ENCODE assay signal across 8 cellular contexts in the genomic region with DNA sequence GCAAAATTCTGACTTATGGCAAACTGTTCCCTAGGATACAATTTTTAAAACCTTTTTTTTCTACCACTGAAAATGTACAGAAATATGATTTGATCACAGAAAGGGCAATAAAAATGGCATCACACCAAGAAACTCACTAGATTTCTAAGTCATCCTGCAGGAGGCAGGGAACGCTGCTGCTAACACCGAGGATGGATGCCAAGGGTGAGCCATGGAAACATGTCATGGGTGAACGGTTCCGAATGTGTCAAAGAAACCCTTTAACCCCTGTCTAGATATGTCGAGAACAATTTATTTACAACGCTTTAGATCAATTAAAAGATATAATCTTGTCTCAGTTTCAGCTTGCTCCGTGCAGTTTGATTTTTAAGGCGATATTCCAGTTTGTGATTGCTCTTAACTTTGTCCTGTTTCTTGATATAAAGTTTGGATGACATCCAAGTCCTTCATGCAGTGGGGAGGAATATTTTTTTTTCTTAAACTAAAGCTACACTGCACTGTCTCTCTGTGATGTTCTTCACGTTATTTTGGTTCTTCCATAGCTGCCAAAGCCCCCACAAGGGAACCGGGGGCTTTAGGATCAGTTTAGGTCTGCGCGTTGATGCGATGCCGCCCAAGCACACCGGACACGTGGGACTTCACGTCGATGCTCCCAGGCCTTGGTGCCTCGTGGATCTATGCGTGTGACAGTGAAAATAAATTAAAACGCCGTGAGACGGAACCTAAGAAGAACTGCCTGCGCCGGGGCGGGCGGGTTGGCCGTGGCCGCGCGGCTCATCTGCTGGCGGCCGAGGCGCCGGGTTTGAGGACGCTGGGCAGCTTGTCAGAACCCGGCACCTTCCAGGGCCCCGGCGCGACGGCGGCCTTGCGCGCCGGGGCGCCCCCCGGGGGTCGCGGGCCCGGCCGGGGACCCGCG.
DNase-seq lines count a peak whose midpoint lies in the region; ATAC-seq and TF ChIP-seq lines count a peak whose summit lies in the region.

No MANE protein-coding gene starts in this region.

- peak overlapping the region; percentile 81 for H3K4me3 ChIP-seq in coronary artery
- H3K4me3 ChIP-seq in lung: peak overlapping the region; percentile 45
- H3K4me3 ChIP-seq in thoracic aorta: peak overlapping the region; percentile 81

- TF ChIP-seq CTCF in coronary artery (IDR thresholded peaks at IDR 0.05): no peak
- TF ChIP-seq CTCF in lung (IDR thresholded peaks at IDR 0.05; ENCODE audit: control extremely low read depth, extremely low read depth): no peak
- no peak for TF ChIP-seq CTCF in thoracic aorta (IDR thresholded peaks at IDR 0.05)

- H3K27me3 ChIP-seq in lung (ENCODE audit: control insufficient read depth, insufficient read depth) (no peaks in the 10 kb centered on the region), thoracic aorta (replicated peaks; ENCODE audit: insufficient read depth) (no peaks in the 10 kb centered on the region)

- DNase-seq in Right ventricle myocardium inferior (ENCODE audit: missing footprints) (peak; percentile 70), cardiac septum (ENCODE audit: low spot score) (no peak), RPMI7951 (ENCODE audit: low read depth) (peak; percentile 57), coronary artery (ENCODE audit: low spot score) (no peak), lung (ENCODE audit: low spot score) (no peak), thoracic aorta (ENCODE audit: low spot score) (peak; percentile 30)
- no peak for DNase-seq in activated effector memory CD4-positive, alpha-beta T cell treated with anti-CD3 and anti-CD28 coated beads, Interleukin-2, amount 50 U/mL, for 16 hours

- H3K27ac ChIP-seq in coronary artery (peak overlapping the region; percentile 80 to 100), lung (ENCODE audit: low read depth in 1 of 2, low read length in 1 of 2) (peak overlapping the region; percentile 89 to 92), thoracic aorta (peak overlapping the region; percentile 87 to 90)

- ATAC-seq in Right ventricle myocardium inferior (no peak), HG03457 (IDR thresholded peaks at IDR 0.05; ENCODE audit: unreplicated experiment) (peak; percentile 23), lung (ENCODE audit: insufficient read depth, low FRiP score) (no peak), thoracic aorta (ENCODE audit: insufficient number of reproducible peaks, low FRiP score, low read depth) (peak; percentile 8)

- H3K36me3 ChIP-seq in lung (ENCODE audit: control insufficient read depth in 2 of 2, insufficient read depth in 2 of 2, low read length in 2 of 2): no peaks in the 10 kb centered on the region
- H3K36me3 ChIP-seq in thoracic aorta: no peaks in the 10 kb centered on the region

- 10 to 14% methylated on average over 45 to 53 of the region's 53 CpGs for WGBS in lung, 2 donors

- H3K9me3 ChIP-seq in lung (ENCODE audit: control insufficient read depth in 2 of 2, insufficient read depth in 1 of 2, low read length in 1 of 2) (no peaks in the 10 kb centered on the region), thoracic aorta (no peaks in the 10 kb centered on the region)

- H3K4me1 ChIP-seq in lung (ENCODE audit: control insufficient read depth in 2 of 2, insufficient read depth in 2 of 2, low read length in 2 of 2) (peaks cover 2% of the 10 kb centered on the region in 2 donors), thoracic aorta (ENCODE audit: control insufficient read depth in 1 of 2, low read depth in 2 of 2) (peaks cover 8 to 36% of the 10 kb centered on the region in 2 donors)

- intact Hi-C loops in Right ventricle myocardium inferior (cut with DNase I): no loop called here
- intact Hi-C loops in cardiac septum (cut with DNase I): no loop called here

Comparison
In these comparisons a context has a peak if more than half of its experiments do, and no peak if none do; other contexts are left out.
1. DNase-seq: peak in Right ventricle myocardium inferior (single experiment), RPMI7951 (single experiment) and thoracic aorta (single experiment); none in cardiac septum (single experiment), coronary artery (single experiment), lung (single experiment) and activated effector memory CD4-positive, alpha-beta T cell treated with anti-CD3 and anti-CD28 coated beads, Interleukin-2, amount 50 U/mL, for 16 hours (single experiment).
2. ATAC-seq: peak in HG03457 (single experiment) and thoracic aorta (single experiment); none in Right ventricle myocardium inferior (single experiment) and lung (single experiment).
3. Peak in every context shown above with its lines, with median percentiles within 50 percentile points of each other: H3K27ac ChIP-seq and H3K4me3 ChIP-seq.